Comparison of ENCODE assay signal across 19 cellular contexts in genomic region chr6:87763901-87764300, GRCh38.
"Had no signal": no experiment of that assay in that cellular context is flagged by ENCODE, and none has a peak within 500 bp of the region (broad histone marks: within the 10 kb centered on the region; RNA-seq: fewer than 3 reads in every experiment).

No MANE protein-coding gene starts in this region.

- ATAC-seq: left colon; left ventricle myocardium superior; mucosa of descending colon; naive thymus-derived CD8-positive, alpha-beta T cell; psoas muscle; right lobe of liver; stimulated activated naive B cell treated with anti-CD40 and anti-IgM and Interleukin-4, amounts not matched to agents 10 μg/mL and 1 μg/mL and 100 μg/mL, for 72 hours had no signal

- H3K9me3 ChIP-seq: esophagus muscularis mucosa, mucosa of descending colon, psoas muscle, right lobe of liver had no signal

- H3K4me1 ChIP-seq: esophagus muscularis mucosa, psoas muscle, right lobe of liver had no signal

- H3K27ac Mint-ChIP-seq: stimulated activated naive B cell treated with anti-CD40 and anti-IgM and Interleukin-4, amounts not matched to agents 10 μg/mL and 1 μg/mL and 100 μg/mL, for 72 hours had no signal

- H3K27me3 Mint-ChIP-seq: naive thymus-derived CD8-positive, alpha-beta T cell; stimulated activated naive B cell treated with anti-CD40 and anti-IgM and Interleukin-4, amounts not matched to agents 10 μg/mL and 1 μg/mL and 100 μg/mL, for 72 hours had no signal

- H3K4me3 Mint-ChIP-seq: naive thymus-derived CD8-positive, alpha-beta T cell; stimulated activated naive B cell treated with anti-CD40 and anti-IgM and Interleukin-4, amounts not matched to agents 10 μg/mL and 1 μg/mL and 100 μg/mL, for 72 hours had no signal

- H3K36me3 ChIP-seq: cardiac muscle cell, esophagus muscularis mucosa, right lobe of liver had no signal

- H3K9ac ChIP-seq: parathyroid adenoma had no signal

- H3K9me3 Mint-ChIP-seq: naive thymus-derived CD8-positive, alpha-beta T cell had no signal

- H3K79me2 ChIP-seq: parathyroid adenoma had no signal

- H2AFZ ChIP-seq: parathyroid adenoma had no signal

- H3K36me3 Mint-ChIP-seq: naive thymus-derived CD8-positive, alpha-beta T cell; stimulated activated naive B cell treated with anti-CD40 and anti-IgM and Interleukin-4, amounts not matched to agents 10 μg/mL and 1 μg/mL and 100 μg/mL, for 72 hours had no signal

- H3K27me3 ChIP-seq: cardiac muscle cell, esophagus muscularis mucosa, right lobe of liver had no signal

- DNase-seq: effector memory CD4-positive, alpha-beta T cell; foreskin fibroblast; left colon; left ventricle myocardium superior; mucosa of descending colon; naive thymus-derived CD8-positive, alpha-beta T cell; psoas muscle; retina; right lobe of liver; stimulated activated CD4-positive, alpha-beta T cell treated with anti-CD3 and anti-CD28 coated beads, Interleukin-15, amount 100 ng/mL, for 24 hours; stimulated activated CD4-positive, alpha-beta T cell treated with anti-CD3 and anti-CD28 coated beads, Interleukin-1b, Interleukin-23, amount 100 ng/mL, for 48 hours; stimulated activated CD4-positive, alpha-beta T cell treated with anti-CD3 and anti-CD28 coated beads, Interleukin-4, amount 100 ng/mL, for 24 hours; stimulated activated naive B cell treated with anti-CD40 and anti-IgM and Interleukin-4, amounts not matched to agents 10 μg/mL and 1 μg/mL and 100 μg/mL, for 72 hours had no signal

- H3K27ac ChIP-seq: cardiac muscle cell, coronary artery, epithelial cell of prostate, esophagus muscularis mucosa, parathyroid adenoma, psoas muscle, right lobe of liver had no signal

- H3K4me3 ChIP-seq: cardiac muscle cell, coronary artery, esophagus muscularis mucosa, lung, mucosa of descending colon, psoas muscle, right lobe of liver had no signal
